ENCODE assay signal across 19 cellular contexts in genomic region chr12:88308825-88309224, GRCh38.
A peak's percentile ranks its signal among the peaks of the same experiment; 100 is the strongest.
DNase-seq lines count a peak whose midpoint lies in the region; ATAC-seq and TF ChIP-seq lines count a peak whose summit lies in the region.
"Had no signal": no experiment of that assay in that cellular context is flagged by ENCODE, and none has a peak within 500 bp of the region (broad histone marks: within the 10 kb centered on the region; RNA-seq: fewer than 3 reads in every experiment).

No MANE protein-coding gene starts in this region.

- H3K4me3 ChIP-seq in AG04449 (ENCODE audit: low read depth, low read length) = no peak overlapping the region
- H3K4me3 ChIP-seq in astrocyte of the spinal cord (ENCODE audit: low read depth, low read length) = no peak overlapping the region
- no peak overlapping the region for H3K4me3 ChIP-seq in mesendoderm (ENCODE audit: low read length)
- H3K4me3 ChIP-seq: GM23338, K562, lower lobe of right lung, right atrium auricular region had no signal

- no peaks in the 10 kb centered on the region for H3K4me1 ChIP-seq in mesendoderm (ENCODE audit: control insufficient read depth, low read depth, low read length)
- H3K4me1 ChIP-seq: lower lobe of right lung, right atrium auricular region had no signal

- no peaks in the 10 kb centered on the region for H3K36me3 ChIP-seq in mesendoderm (ENCODE audit: control insufficient read depth, insufficient read depth, low read length)
- H3K36me3 ChIP-seq: lower lobe of right lung, right atrium auricular region had no signal

- CTCF ChIA-PET in AG04449 (lab: Yijun Ruan, JAX) = interaction anchor here (0.8 kb wide), 1 partner anchor 706 kb away, joined by 3 read pairs; no protein-coding TSS in a partner anchor

- POLR2A ChIA-PET in AG04449 (lab: Yijun Ruan, JAX) = interaction anchor here (0.7 to 2.0 kb wide), 2 partner anchors 9 to 16 kb away, joined by 3 to 13 read pairs; no protein-coding TSS in a partner anchor

- H3K56ac ChIP-seq in mesendoderm (ENCODE audit: low read length) = no peak overlapping the region

- no peak for ATAC-seq in GM21576 (IDR thresholded peaks at IDR 0.05; ENCODE audit: unreplicated experiment)
- ATAC-seq: GM23338; K562; lower lobe of right lung; stimulated activated naive B cell treated with anti-CD40 and anti-IgM and Interleukin-4, amounts not matched to agents 10 μg/mL and 1 μg/mL and 100 μg/mL, for 72 hours had no signal

- no peak overlapping the region for H3K18ac ChIP-seq in mesendoderm (ENCODE audit: low read length)

- TF ChIP-seq CTCF in AG04449 (IDR thresholded peaks at IDR 0.05; ENCODE audit: insufficient read depth, low read length, missing control alignments) (no peak), astrocyte of the spinal cord (IDR thresholded peaks at IDR 0.05; ENCODE audit: low read depth, low read length) (no peak)

- H3K9ac ChIP-seq in mesendoderm (ENCODE audit: low read length) = no peak overlapping the region

- in situ Hi-C loops in astrocyte of the spinal cord (cut with HindIII; ENCODE audit: low sequenced_read_pairs) = no loop called here

- H2BK5ac ChIP-seq in mesendoderm (ENCODE audit: low read length) = no peak overlapping the region

- peaks cover 0 to 2% (median 0%) of the 10 kb centered on the region in 3 donors for H3K27me3 Mint-ChIP-seq in immature natural killer cell (ENCODE audit: low read depth in 3 of 3)
- H3K27me3 Mint-ChIP-seq: central memory CD8-positive, alpha-beta T cell; stimulated activated naive B cell treated with anti-CD40 and anti-IgM and Interleukin-4, amounts not matched to agents 10 μg/mL and 1 μg/mL and 100 μg/mL, for 72 hours; type B pancreatic cell had no signal

- no peaks in the 10 kb centered on the region for H3K4me1 Mint-ChIP-seq in immature natural killer cell
- H3K4me1 Mint-ChIP-seq: central memory CD8-positive, alpha-beta T cell; GM23338; nephron; stimulated activated naive B cell treated with anti-CD40 and anti-IgM and Interleukin-4, amounts not matched to agents 10 μg/mL and 1 μg/mL and 100 μg/mL, for 72 hours had no signal

- H3K27ac Mint-ChIP-seq in immature natural killer cell = no peak overlapping the region
- H3K27ac Mint-ChIP-seq: GM23338; nephron; stimulated activated naive B cell treated with anti-CD40 and anti-IgM and Interleukin-4, amounts not matched to agents 10 μg/mL and 1 μg/mL and 100 μg/mL, for 72 hours; type B pancreatic cell had no signal

- peaks cover 0 to 17% (median 7%) of the 10 kb centered on the region in 6 donors for H3K9me3 Mint-ChIP-seq in immature natural killer cell
- H3K9me3 Mint-ChIP-seq: central memory CD8-positive, alpha-beta T cell; GM23338; nephron; stimulated activated naive B cell treated with anti-CD40 and anti-IgM and Interleukin-4, amounts not matched to agents 10 μg/mL and 1 μg/mL and 100 μg/mL, for 72 hours; type B pancreatic cell had no signal

- no peak overlapping the region for H2AK5ac ChIP-seq in mesendoderm (ENCODE audit: low read length)

- H3K79me2 ChIP-seq in mesendoderm (ENCODE audit: control insufficient read depth, insufficient read depth, low read length) = no peaks in the 10 kb centered on the region

- DNase-seq in AG04449 (ENCODE audit: low read depth, low spot score) (peak; percentile 92), HT1080 (ENCODE audit: low read depth) (peak; percentile 69), astrocyte of the spinal cord (ENCODE audit: low read depth, low spot score) (peak; percentile 90), glomerular visceral epithelial cell (ENCODE audit: extremely low spot score) (peak; percentile 31), UCSD-AML1 (lab: John Stamatoyannopoulos, UW; ENCODE audit: unreplicated experiment) (no peak), mesendoderm (no peak), immature natural killer cell (no peak)
- DNase-seq: activated naive CD4-positive, alpha-beta T cell treated with Interleukin-2 at 50 U/mL for 16 hours; COR-L47; lower lobe of right lung; NCI-H1417; stimulated activated naive B cell treated with anti-CD40 and anti-IgM and Interleukin-4, amounts not matched to agents 10 μg/mL and 1 μg/mL and 100 μg/mL, for 72 hours had no signal

- H3K36me3 Mint-ChIP-seq in immature natural killer cell = no peaks in the 10 kb centered on the region
- H3K36me3 Mint-ChIP-seq: stimulated activated naive B cell treated with anti-CD40 and anti-IgM and Interleukin-4, amounts not matched to agents 10 μg/mL and 1 μg/mL and 100 μg/mL, for 72 hours; type B pancreatic cell had no signal

- H3K27me3 ChIP-seq in mesendoderm (ENCODE audit: insufficient read depth, low read length, poor library complexity) = no peaks in the 10 kb centered on the region
- H3K27me3 ChIP-seq: right atrium auricular region had no signal

- no peak overlapping the region for H4K8ac ChIP-seq in mesendoderm (ENCODE audit: low read depth, low read length)

- H2BK15ac ChIP-seq in mesendoderm (replicated peaks; ENCODE audit: low read depth) = no peak overlapping the region

- no peak overlapping the region for H3K23ac ChIP-seq in mesendoderm (ENCODE audit: low read length)

- H3K4me2 ChIP-seq in mesendoderm (ENCODE audit: low read length) = no peak overlapping the region
- H3K4me2 ChIP-seq: GM23338 had no signal

- H2BK120ac ChIP-seq in mesendoderm (ENCODE audit: low read depth, low read length) = no peak overlapping the region

- no peak overlapping the region for H4K5ac ChIP-seq in mesendoderm (ENCODE audit: low read length)

- H3K4ac ChIP-seq in mesendoderm (ENCODE audit: low read depth, low read length) = no peak overlapping the region

- H3K27ac ChIP-seq in mesendoderm (ENCODE audit: low read depth, low read length) = no peak overlapping the region
- H3K27ac ChIP-seq: lower lobe of right lung, right atrium auricular region had no signal

- no peaks in the 10 kb centered on the region for H3K79me1 ChIP-seq in mesendoderm (ENCODE audit: low read length)

- no peak overlapping the region for H3K4me3 Mint-ChIP-seq in immature natural killer cell
- H3K4me3 Mint-ChIP-seq: central memory CD8-positive, alpha-beta T cell; GM23338; nephron; stimulated activated naive B cell treated with anti-CD40 and anti-IgM and Interleukin-4, amounts not matched to agents 10 μg/mL and 1 μg/mL and 100 μg/mL, for 72 hours; type B pancreatic cell had no signal

Comparison
In these comparisons a context has a peak if more than half of its experiments do, and no peak if none do; other contexts are left out.
1. DNase-seq: peak in AG04449 (single experiment), HT1080 (single experiment), astrocyte of the spinal cord (single experiment) and glomerular visceral epithelial cell (single experiment); none in UCSD-AML1 (single experiment), mesendoderm (single experiment) and immature natural killer cell (0 of 3).